ENCODE assay signal across 20 cellular contexts in the genomic region with DNA sequence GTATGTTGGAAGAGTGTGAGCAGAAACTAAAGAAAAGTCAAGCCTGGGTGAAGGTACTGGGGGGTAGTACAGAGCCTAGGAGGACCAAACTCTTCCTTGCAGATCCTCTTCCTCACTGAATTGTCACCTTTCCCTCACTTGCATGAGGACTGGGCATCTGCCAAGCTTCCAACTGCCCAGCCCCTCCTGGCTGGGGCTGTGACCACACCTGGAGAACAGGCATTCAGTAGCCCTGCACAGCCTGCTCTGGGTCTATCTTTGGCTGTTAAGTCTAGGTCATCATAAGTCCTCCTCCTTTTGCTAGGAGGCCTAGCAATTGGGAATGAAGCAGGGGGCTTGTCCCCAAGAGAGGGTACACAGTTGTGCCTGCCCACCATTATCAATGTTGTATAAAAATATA. TPM values are rescaled to one million over a fixed set of nuclear protein-coding genes. Genes with fewer than 3 reads are reported as not detected.
DNase-seq lines count a peak whose midpoint lies in the region; ATAC-seq and TF ChIP-seq lines count a peak whose summit lies in the region.
"Had no signal": no experiment of that assay in that cellular context is flagged by ENCODE, and none has a peak within 500 bp of the region (broad histone marks: within the 10 kb centered on the region; RNA-seq: fewer than 3 reads in every experiment).

No MANE protein-coding gene starts in this region.

- peaks cover 58% of the 10 kb centered on the region for H3K36me3 Mint-ChIP-seq in activated naive CD4-positive, alpha-beta T cell treated with anti-CD3 and anti-CD28 coated beads, Interleukin-2, amount 10 ng/mL, durations not matched to agents 7 days and 5 days
- peaks cover 76% of the 10 kb centered on the region for H3K36me3 Mint-ChIP-seq in activated B cell treated with CpG ODN at 0.5 μM for 24 hours (ENCODE audit: low read depth)

- no peak overlapping the region for H3K4ac ChIP-seq in mesenchymal stem cell (ENCODE audit: low read depth in 1 of 2, low read length in 2 of 2)

- no peak for DNase-seq in activated naive CD4-positive, alpha-beta T cell treated with anti-CD3 and anti-CD28 coated beads, Interleukin-2, amount 10 ng/mL, durations not matched to agents 7 days and 5 days
- no peak for DNase-seq in activated naive CD4-positive, alpha-beta T cell treated with anti-CD3 and anti-CD28 coated beads, Interleukin-2, amount 50 U/mL, for 16 hours
- no peak for DNase-seq in activated B cell treated with CpG ODN at 0.5 μM for 24 hours
- DNase-seq in left lobe of liver (ENCODE audit: low spot score) = no peak
- no peak for DNase-seq in stimulated activated naive CD8-positive, alpha-beta T cell treated with anti-CD3 and anti-CD28 coated beads, Interleukin-15, amount 100 ng/mL, for 72 hours
- no peak for DNase-seq in mesenchymal stem cell
- no peak for DNase-seq in NCI-H1105 treated with DMSO at 0.1 percent for 48 hours (lab: John Stamatoyannopoulos, UW)
- DNase-seq: activated naive CD8-positive, alpha-beta T cell treated with anti-CD3 and anti-CD28 coated beads for 36 hours; body of pancreas; colonic mucosa; DND-41; HFFc6; NCI-H1694; NCI-H2227 treated with DMSO at 0.1 percent for 48 hours; nephron progenitor cell; Peyer's patch had no signal

- no peak overlapping the region for H2AFZ ChIP-seq in mesenchymal stem cell (ENCODE audit: low read depth, low read length)

- H3K9ac ChIP-seq in mesenchymal stem cell (ENCODE audit: low read length) = no peak overlapping the region

- H3K4me1 Mint-ChIP-seq in activated naive CD4-positive, alpha-beta T cell treated with anti-CD3 and anti-CD28 coated beads, Interleukin-2, amount 10 ng/mL, durations not matched to agents 7 days and 5 days = peaks cover 13% of the 10 kb centered on the region
- H3K4me1 Mint-ChIP-seq in activated B cell treated with CpG ODN at 0.5 μM for 24 hours = peaks cover 28% of the 10 kb centered on the region
- peaks cover 19% of the 10 kb centered on the region for H3K4me1 Mint-ChIP-seq in stimulated activated naive CD8-positive, alpha-beta T cell treated with anti-CD3 and anti-CD28 coated beads, Interleukin-15, amount 100 ng/mL, for 72 hours

- H2AK5ac ChIP-seq in mesenchymal stem cell (ENCODE audit: low read length, severe bottlenecking) = no peak overlapping the region

- intact Hi-C loops in activated B cell treated with CpG ODN at 0.5 μM for 24 hours (cut with micrococcal nuclease) = no loop called here

- H3K4me3 Mint-ChIP-seq in activated naive CD4-positive, alpha-beta T cell treated with anti-CD3 and anti-CD28 coated beads, Interleukin-2, amount 10 ng/mL, durations not matched to agents 7 days and 5 days = no peak overlapping the region
- no peak overlapping the region for H3K4me3 Mint-ChIP-seq in activated B cell treated with CpG ODN at 0.5 μM for 24 hours
- H3K4me3 Mint-ChIP-seq in stimulated activated naive CD8-positive, alpha-beta T cell treated with anti-CD3 and anti-CD28 coated beads, Interleukin-15, amount 100 ng/mL, for 72 hours = no peak overlapping the region
- H3K4me3 Mint-ChIP-seq: activated naive CD8-positive, alpha-beta T cell treated with anti-CD3 and anti-CD28 coated beads for 36 hours; HFFc6; nephron progenitor cell; T-helper 2 cell treated with Interferon-gamma antibody and Interleukin-4, amounts not matched to agents 5 μg/mL and 100 μg/mL, for 36 hours had no signal

- H3K9me3 ChIP-seq in mesenchymal stem cell (ENCODE audit: control insufficient read depth, low read length) = no peaks in the 10 kb centered on the region
- H3K9me3 ChIP-seq: body of pancreas, colonic mucosa, Peyer's patch, thoracic aorta had no signal

- no peaks in the 10 kb centered on the region for H3K9me3 Mint-ChIP-seq in activated naive CD4-positive, alpha-beta T cell treated with anti-CD3 and anti-CD28 coated beads, Interleukin-2, amount 10 ng/mL, durations not matched to agents 7 days and 5 days
- no peaks in the 10 kb centered on the region for H3K9me3 Mint-ChIP-seq in activated B cell treated with CpG ODN at 0.5 μM for 24 hours
- H3K9me3 Mint-ChIP-seq in stimulated activated naive CD8-positive, alpha-beta T cell treated with anti-CD3 and anti-CD28 coated beads, Interleukin-15, amount 100 ng/mL, for 72 hours = no peaks in the 10 kb centered on the region
- H3K9me3 Mint-ChIP-seq: activated naive CD8-positive, alpha-beta T cell treated with anti-CD3 and anti-CD28 coated beads for 36 hours; HFFc6; nephron progenitor cell; T-helper 2 cell treated with Interferon-gamma antibody and Interleukin-4, amounts not matched to agents 5 μg/mL and 100 μg/mL, for 36 hours had no signal

- CTCF ChIA-PET in activated naive CD4-positive, alpha-beta T cell treated with anti-CD3 and anti-CD28 coated beads, Interleukin-2, amount 10 ng/mL, durations not matched to agents 7 days and 5 days (lab: Charles Lee) = interaction anchor here (0.8 to 2.2 kb wide), 2 partner anchors 61 to 144 kb away, joined by 3 to 4 read pairs; no protein-coding TSS in a partner anchor
- CTCF ChIA-PET in activated B cell treated with CpG ODN at 0.5 μM for 24 hours (lab: Charles Lee) = no interaction called here

- peaks cover 20 to 72% of the 10 kb centered on the region in 2 experiments for H3K36me3 ChIP-seq in mesenchymal stem cell (ENCODE audit: control insufficient read depth in 1 of 2, insufficient read depth in 2 of 2, low read depth in 1 of 2, low read length in 2 of 2)
- H3K36me3 ChIP-seq: colonic mucosa had no signal

- no peak overlapping the region for H4K8ac ChIP-seq in mesenchymal stem cell (ENCODE audit: low read length)

- H3K4me1 ChIP-seq in mesenchymal stem cell (ENCODE audit: control insufficient read depth, insufficient read depth, low read depth, low read length) = no peaks in the 10 kb centered on the region
- H3K4me1 ChIP-seq: colonic mucosa had no signal

- POLR2A ChIA-PET in activated B cell treated with CpG ODN at 0.5 μM for 24 hours (lab: Charles Lee) = no interaction called here

- H2BK15ac ChIP-seq in mesenchymal stem cell (ENCODE audit: low read depth, poor library complexity, severe bottlenecking) = no peak overlapping the region

- H3K4me2 ChIP-seq in mesenchymal stem cell (ENCODE audit: low read length, poor library complexity, severe bottlenecking) = no peak overlapping the region

- no peak overlapping the region for H4K91ac ChIP-seq in mesenchymal stem cell (ENCODE audit: low read length)

- peaks cover 5% of the 10 kb centered on the region for H3K79me1 ChIP-seq in mesenchymal stem cell (replicated peaks; ENCODE audit: low read length, poor library complexity, severe bottlenecking)

- H3K4me3 ChIP-seq in mesenchymal stem cell (ENCODE audit: insufficient read depth in 1 of 2, low read depth in 1 of 2, low read length in 2 of 2) = no peak overlapping the region
- H3K4me3 ChIP-seq: body of pancreas, colonic mucosa, Peyer's patch, thoracic aorta had no signal

- H3K23ac ChIP-seq in mesenchymal stem cell (ENCODE audit: low read length in 2 of 2) = no peak overlapping the region

- H3K27me3 Mint-ChIP-seq in activated naive CD4-positive, alpha-beta T cell treated with anti-CD3 and anti-CD28 coated beads, Interleukin-2, amount 10 ng/mL, durations not matched to agents 7 days and 5 days = no peaks in the 10 kb centered on the region
- H3K27me3 Mint-ChIP-seq in activated B cell treated with CpG ODN at 0.5 μM for 24 hours = no peaks in the 10 kb centered on the region
- no peaks in the 10 kb centered on the region for H3K27me3 Mint-ChIP-seq in stimulated activated naive CD8-positive, alpha-beta T cell treated with anti-CD3 and anti-CD28 coated beads, Interleukin-15, amount 100 ng/mL, for 72 hours
- H3K27me3 Mint-ChIP-seq: activated naive CD8-positive, alpha-beta T cell treated with anti-CD3 and anti-CD28 coated beads for 36 hours had no signal

- no peak overlapping the region for H2BK12ac ChIP-seq in mesenchymal stem cell (ENCODE audit: low read length in 2 of 2)

- no peak for TF ChIP-seq CTCF in activated B cell treated with CpG ODN at 0.5 μM for 24 hours (IDR thresholded peaks at IDR 0.05)

- no peak overlapping the region for H3K18ac ChIP-seq in mesenchymal stem cell (ENCODE audit: low read depth in 1 of 2, low read length in 2 of 2)

- H2BK5ac ChIP-seq in mesenchymal stem cell (ENCODE audit: low read depth, low read length, poor library complexity, severe bottlenecking) = no peak overlapping the region

- no peaks in the 10 kb centered on the region for H3K27me3 ChIP-seq in mesenchymal stem cell (ENCODE audit: control insufficient read depth in 1 of 2, insufficient read depth in 1 of 2, low read length in 2 of 2)
- H3K27me3 ChIP-seq: body of pancreas, colonic mucosa, Peyer's patch had no signal

- ATAC-seq in activated B cell treated with CpG ODN at 0.5 μM for 24 hours (ENCODE audit: low read depth) (no peak), left lobe of liver (peak; percentile 12), HG03565 (IDR thresholded peaks at IDR 0.05; ENCODE audit: unreplicated experiment) (no peak)
- ATAC-seq in stimulated activated naive CD8-positive, alpha-beta T cell treated with anti-CD3 and anti-CD28 coated beads, Interleukin-15, amount 100 ng/mL, for 72 hours = no peak
- ATAC-seq: activated CD4-positive, CD25-positive, alpha-beta regulatory T cell treated with anti-CD3 and anti-CD28 coated beads, Interleukin-2, amount 50 U/mL, for 24 hours; body of pancreas had no signal

- H3K14ac ChIP-seq in mesenchymal stem cell (ENCODE audit: low read length in 2 of 2) = no peak overlapping the region

- H3K27ac ChIP-seq in mesenchymal stem cell (ENCODE audit: low read length, poor library complexity, severe bottlenecking) = no peak overlapping the region
- H3K27ac ChIP-seq: body of pancreas, colonic mucosa, Peyer's patch had no signal

- no peak overlapping the region for H2BK120ac ChIP-seq in mesenchymal stem cell (ENCODE audit: low read depth, low read length)

- H3K27ac Mint-ChIP-seq in activated naive CD4-positive, alpha-beta T cell treated with anti-CD3 and anti-CD28 coated beads, Interleukin-2, amount 10 ng/mL, durations not matched to agents 7 days and 5 days = peak overlapping the region; percentile 70
- H3K27ac Mint-ChIP-seq in activated B cell treated with CpG ODN at 0.5 μM for 24 hours = peak overlapping the region; percentile 13
- peak overlapping the region; percentile 5 to 32 for H3K27ac Mint-ChIP-seq in stimulated activated naive CD8-positive, alpha-beta T cell treated with anti-CD3 and anti-CD28 coated beads, Interleukin-15, amount 100 ng/mL, for 72 hours
- H3K27ac Mint-ChIP-seq: HFFc6; T-helper 2 cell treated with Interferon-gamma antibody and Interleukin-4, amounts not matched to agents 5 μg/mL and 100 μg/mL, for 36 hours had no signal

RNA-seq across cellular contexts. Expression of gene CAPN7, which starts 55.2 kb away (rescaled TPM):
- total RNA-seq in activated B cell treated with CpG ODN at 0.5 μM for 24 hours (35.0 and 45.1 TPM in 2 replicates), left lobe of liver (26.8 TPM)
- 15.8 TPM for polyA plus RNA-seq in mesenchymal stem cell (2013, experiment 1 of 2)
- polyA plus RNA-seq in mesenchymal stem cell (2013, experiment 2 of 2) = 16.4 TPM

Comparison
In these comparisons a context has a peak if more than half of its experiments do, and no peak if none do; other contexts are left out.
1. H3K27ac Mint-ChIP-seq: peak in every context shown above with its lines; median percentile 70 in activated naive CD4-positive, alpha-beta T cell treated with anti-CD3 and anti-CD28 coated beads, Interleukin-2, amount 10 ng/mL, durations not matched to agents 7 days and 5 days; 18 in stimulated activated naive CD8-positive, alpha-beta T cell treated with anti-CD3 and anti-CD28 coated beads, Interleukin-15, amount 100 ng/mL, for 72 hours; 13 in activated B cell treated with CpG ODN at 0.5 μM for 24 hours.